In the genomic region with DNA sequence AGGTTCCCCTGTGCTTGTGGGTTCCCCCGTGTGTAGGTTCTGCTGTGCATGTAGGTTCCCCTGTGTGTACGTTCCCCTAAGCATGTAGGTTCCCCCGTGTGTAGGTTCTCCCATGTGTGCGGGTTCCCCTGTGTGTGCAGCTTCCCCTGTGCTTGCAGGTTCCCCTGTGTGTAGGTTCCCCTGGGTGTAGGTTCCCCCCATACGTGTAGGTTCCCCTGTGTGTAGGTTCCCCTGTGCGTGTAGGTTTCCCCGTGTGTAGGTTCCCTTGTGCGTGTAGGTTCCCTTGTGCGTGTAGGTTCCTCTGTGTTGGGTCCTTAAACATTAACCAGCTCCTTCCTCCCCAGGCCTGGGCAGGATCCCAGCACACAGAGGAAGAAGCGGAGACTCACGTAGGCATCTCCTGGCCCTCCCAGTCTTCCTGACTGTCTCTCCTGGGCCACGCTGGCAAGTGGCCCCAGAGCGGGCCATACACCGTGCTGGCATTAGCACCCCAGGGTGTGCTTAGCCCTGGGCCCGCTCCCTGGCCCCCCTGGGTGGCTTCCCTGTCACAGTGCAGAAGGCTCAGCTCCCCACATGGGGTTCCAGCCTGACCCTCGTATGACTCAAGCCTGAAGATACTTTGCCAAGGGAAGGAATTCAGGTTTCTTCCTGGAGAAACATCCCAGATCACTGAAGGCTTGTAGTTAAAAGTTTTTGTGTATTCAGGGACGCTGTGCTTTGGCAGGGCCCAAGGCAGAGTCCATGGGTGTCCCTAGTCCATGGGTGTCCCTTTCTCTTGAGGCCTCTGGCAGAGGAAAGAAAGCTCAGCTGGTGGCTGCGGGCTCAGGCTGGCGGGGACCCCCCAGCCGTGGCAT, we compare ENCODE assay signal across 17 cellular contexts. TPM values are rescaled to one million over a fixed set of nuclear protein-coding genes. Genes with fewer than 3 reads are reported as not detected.
A peak's percentile ranks its signal among the peaks of the same experiment; 100 is the strongest.
DNase-seq lines count a peak whose midpoint lies in the region; ATAC-seq and TF ChIP-seq lines count a peak whose summit lies in the region.
"Had no signal": no experiment of that assay in that cellular context is flagged by ENCODE, and none has a peak within 500 bp of the region (broad histone marks: within the 10 kb centered on the region; RNA-seq: fewer than 3 reads in every experiment).

No MANE protein-coding gene starts in this region.

- H3K4me1 ChIP-seq in left ventricle myocardium inferior (peaks cover 75% of the 10 kb centered on the region), right lobe of liver (peaks cover 0 to 9% (median 3%) of the 10 kb centered on the region in 4 donors)

- no peaks in the 10 kb centered on the region for H3K27me3 Mint-ChIP-seq in activated CD4-positive, alpha-beta memory T cell treated with anti-CD3 and anti-CD28 coated beads for 36 hours
- H3K27me3 Mint-ChIP-seq: activated CD4-positive, alpha-beta T cell treated with anti-CD3 and anti-CD28 coated beads for 36 hours; stimulated activated naive B cell treated with anti-CD40 and anti-IgM and Interleukin-4, amounts not matched to agents 10 μg/mL and 1 μg/mL and 100 μg/mL, for 72 hours had no signal

- 56% methylated on average over 18 of the region's 20 CpGs for WGBS in right lobe of liver (ENCODE audit: insufficient coverage, low coverage, low lambda C conversion rate, missing lambda C conversion rate)

- no peak overlapping the region for H3K4me3 ChIP-seq in left ventricle myocardium inferior
- H3K4me3 ChIP-seq in right lobe of liver, result no peak overlapping the region
- H3K4me3 ChIP-seq: upper lobe of left lung had no signal

- H3K27me3 ChIP-seq in left ventricle myocardium inferior (ENCODE audit: low read depth), result no peaks in the 10 kb centered on the region
- no peaks in the 10 kb centered on the region for H3K27me3 ChIP-seq in right lobe of liver
- H3K27me3 ChIP-seq: upper lobe of left lung had no signal

- TF ChIP-seq CTCF in left ventricle myocardium inferior (IDR thresholded peaks at IDR 0.05; ENCODE audit: borderline replicate concordance), result no peak
- no peak for TF ChIP-seq CTCF in right lobe of liver (IDR thresholded peaks at IDR 0.05)

- no peak for DNase-seq in left ventricle myocardium inferior
- no peak for DNase-seq in Right ventricle myocardium inferior (ENCODE audit: missing footprints)
- DNase-seq in caudate nucleus (lab: John Stamatoyannopoulos, UW), result no peak
- DNase-seq in right lobe of liver, result peak in 1 of 3 donors; percentile 46
- no peak for DNase-seq in activated CD4-positive, alpha-beta memory T cell treated with anti-CD3 and anti-CD28 coated beads for 36 hours
- no peak for DNase-seq in epidermal melanocyte (ENCODE audit: insufficient read length, low spot score)
- no peak for DNase-seq in NCI-H2029 treated with DMSO at 0.1 percent for 48 hours (lab: John Stamatoyannopoulos, UW)
- no peak for DNase-seq in T-helper 1 cell
- DNase-seq: activated CD4-positive, alpha-beta T cell treated with anti-CD3 and anti-CD28 coated beads for 36 hours; activated naive CD4-positive, alpha-beta T cell treated with anti-CD3 and anti-CD28 coated beads for 36 hours; Calu3; SHP77 treated with DMSO at 0.1 percent for 48 hours; stimulated activated naive B cell treated with anti-CD40 and anti-IgM and Interleukin-4, amounts not matched to agents 10 μg/mL and 1 μg/mL and 100 μg/mL, for 72 hours; T-helper 9 cell had no signal

- H3K9me3 Mint-ChIP-seq in activated CD4-positive, alpha-beta memory T cell treated with anti-CD3 and anti-CD28 coated beads for 36 hours, result no peaks in the 10 kb centered on the region
- H3K9me3 Mint-ChIP-seq: activated naive CD4-positive, alpha-beta T cell treated with anti-CD3 and anti-CD28 coated beads for 36 hours; mesothelial cell of epicardium; stimulated activated naive B cell treated with anti-CD40 and anti-IgM and Interleukin-4, amounts not matched to agents 10 μg/mL and 1 μg/mL and 100 μg/mL, for 72 hours had no signal

- no peak for ATAC-seq in Right ventricle myocardium inferior
- peak; percentile 59 to 83 (median 74) for ATAC-seq in right lobe of liver
- ATAC-seq: activated CD4-positive, alpha-beta T cell treated with anti-CD3 and anti-CD28 coated beads for 36 hours; stimulated activated naive B cell treated with anti-CD40 and anti-IgM and Interleukin-4, amounts not matched to agents 10 μg/mL and 1 μg/mL and 100 μg/mL, for 72 hours had no signal

- intact Hi-C loops in left ventricle myocardium inferior (cut with micrococcal nuclease), result no loop called here
- intact Hi-C loops in Right ventricle myocardium inferior (cut with DNase I), result no loop called here
- intact Hi-C loops in right lobe of liver (cut with DNase I), result no loop called here
- intact Hi-C loops in activated CD4-positive, alpha-beta memory T cell treated with anti-CD3 and anti-CD28 coated beads for 36 hours (cut with micrococcal nuclease), result no loop called here

- POLR2A ChIA-PET in activated CD4-positive, alpha-beta memory T cell treated with anti-CD3 and anti-CD28 coated beads for 36 hours (lab: Charles Lee), result interaction anchor here (0.5 kb wide), 1 partner anchor 580 kb away, joined by 3 read pairs; no protein-coding TSS in a partner anchor

- CTCF ChIA-PET in activated CD4-positive, alpha-beta memory T cell treated with anti-CD3 and anti-CD28 coated beads for 36 hours (lab: Charles Lee), result no interaction called here

- H3K27ac Mint-ChIP-seq in activated CD4-positive, alpha-beta memory T cell treated with anti-CD3 and anti-CD28 coated beads for 36 hours, result no peak overlapping the region
- H3K27ac Mint-ChIP-seq: activated CD4-positive, alpha-beta T cell treated with anti-CD3 and anti-CD28 coated beads for 36 hours; activated naive CD4-positive, alpha-beta T cell treated with anti-CD3 and anti-CD28 coated beads for 36 hours; mesothelial cell of epicardium had no signal

- no peak overlapping the region for H3K4me3 Mint-ChIP-seq in activated CD4-positive, alpha-beta memory T cell treated with anti-CD3 and anti-CD28 coated beads for 36 hours
- H3K4me3 Mint-ChIP-seq: activated CD4-positive, alpha-beta T cell treated with anti-CD3 and anti-CD28 coated beads for 36 hours; activated naive CD4-positive, alpha-beta T cell treated with anti-CD3 and anti-CD28 coated beads for 36 hours; mesothelial cell of epicardium; stimulated activated naive B cell treated with anti-CD40 and anti-IgM and Interleukin-4, amounts not matched to agents 10 μg/mL and 1 μg/mL and 100 μg/mL, for 72 hours had no signal

- no peak for TF ChIP-seq POLR2A in right lobe of liver (IDR thresholded peaks at IDR 0.05)

- H3K36me3 Mint-ChIP-seq in activated CD4-positive, alpha-beta memory T cell treated with anti-CD3 and anti-CD28 coated beads for 36 hours, result no peaks in the 10 kb centered on the region
- H3K36me3 Mint-ChIP-seq: mesothelial cell of epicardium had no signal

- H3K9me3 ChIP-seq in left ventricle myocardium inferior (replicated peaks) (no peaks in the 10 kb centered on the region), right lobe of liver (no peaks in the 10 kb centered on the region)
- H3K9me3 ChIP-seq: upper lobe of left lung had no signal

- H3K27ac ChIP-seq in left ventricle myocardium inferior (replicated peaks), result peak overlapping the region; percentile 87
- peak overlapping the region; percentile 52 for H3K27ac ChIP-seq in caudate nucleus (ENCODE audit: low read depth, low read length)
- H3K27ac ChIP-seq in right lobe of liver, result peak overlapping the region in 1 of 3 donors; percentile 33
- H3K27ac ChIP-seq: KMS-11, upper lobe of left lung had no signal

- peaks cover 22% of the 10 kb centered on the region for H3K4me1 Mint-ChIP-seq in activated CD4-positive, alpha-beta memory T cell treated with anti-CD3 and anti-CD28 coated beads for 36 hours (ENCODE audit: low read depth)

- H3K36me3 ChIP-seq in left ventricle myocardium inferior, result no peaks in the 10 kb centered on the region
- H3K36me3 ChIP-seq in right lobe of liver, result no peaks in the 10 kb centered on the region
- H3K36me3 ChIP-seq: upper lobe of left lung had no signal

RNA-seq across cellular contexts. Expression of a gene that starts 2.7 kb away (rescaled TPM):
- total RNA-seq in left ventricle myocardium inferior (77.6 TPM), Right ventricle myocardium inferior (80.0 TPM), right lobe of liver (10 to 100 TPM; 29.7 to 72.0 (median 34.8) TPM)
- total RNA-seq in activated CD4-positive, alpha-beta memory T cell treated with anti-CD3 and anti-CD28 coated beads for 36 hours, result 10 to 100 TPM; 50.4 to 52.0 TPM
